ENCODE assay signal across 9 cellular contexts in the genomic region with DNA sequence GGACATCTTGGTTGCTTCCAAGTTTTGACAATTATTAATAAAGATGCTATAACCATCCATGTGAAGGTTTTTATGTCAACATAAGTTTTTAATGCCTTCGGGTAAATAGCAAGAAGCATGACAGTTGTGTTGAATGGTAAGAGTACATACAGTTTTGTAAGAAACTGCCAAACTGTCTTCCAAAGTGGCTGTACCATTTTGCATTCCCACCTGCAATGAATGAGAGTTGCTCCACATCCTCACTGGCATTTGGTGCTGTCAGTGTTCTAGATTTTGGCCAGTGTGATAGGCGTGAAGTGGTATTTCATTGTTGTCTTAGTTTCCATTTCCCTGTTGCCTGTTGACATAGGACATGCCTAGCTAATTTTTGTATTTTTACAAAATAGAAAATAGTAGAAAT.
"Had no signal": no experiment of that assay in that cellular context is flagged by ENCODE, and none has a peak within 500 bp of the region (broad histone marks: within the 10 kb centered on the region; RNA-seq: fewer than 3 reads in every experiment).

No MANE protein-coding gene starts in this region.

- H3K4me2 ChIP-seq: GM23338, KMS-11 had no signal

- H2AFZ ChIP-seq: GM23338 had no signal

- H3K9me3 ChIP-seq: HAP-1 had no signal

- FAIRE-seq: H1, HTR-8/SVneo had no signal

- H3K27ac ChIP-seq: KMS-11 had no signal

- H3K9ac ChIP-seq: KMS-11 had no signal

- ATAC-seq: GM23338, HCT116 had no signal

- DNase-seq: HFFc6, Karpas-422, KBM-7 had no signal

- H3K4me3 ChIP-seq: GM23338, HAP-1 had no signal

- H3K36me3 ChIP-seq: HAP-1 had no signal
